Comparison of ENCODE assay signal across 9 cellular contexts in genomic region chr2:176814740-176815367, GRCh38.
DNase-seq lines count a peak whose midpoint lies in the region; ATAC-seq and TF ChIP-seq lines count a peak whose summit lies in the region.
"Had no signal": no experiment of that assay in that cellular context is flagged by ENCODE, and none has a peak within 500 bp of the region (broad histone marks: within the 10 kb centered on the region; RNA-seq: fewer than 3 reads in every experiment).

No MANE protein-coding gene starts in this region.

- H3K79me2 ChIP-seq in GM23248 (ENCODE audit: insufficient read depth): no peaks in the 10 kb centered on the region

- H3K4me3 ChIP-seq in GM23248 (no peak overlapping the region), body of pancreas (no peak overlapping the region), lower lobe of right lung (no peak overlapping the region)
- H3K4me3 ChIP-seq: BLaER1 treated with 17β-estradiol and CSF1 and Interleukin-3, amounts not matched to agents 10 nM and 100 nM had no signal

- TF ChIP-seq POLR2A in body of pancreas (IDR thresholded peaks at IDR 0.05): no peak

- H3K9me3 ChIP-seq in GM23248 (ENCODE audit: low read depth) (no peaks in the 10 kb centered on the region), body of pancreas (no peaks in the 10 kb centered on the region), lower lobe of right lung (no peaks in the 10 kb centered on the region)
- H3K9me3 ChIP-seq: BLaER1 treated with 17β-estradiol and CSF1 and Interleukin-3, amounts not matched to agents 10 nM and 100 nM had no signal

- H3K9me2 ChIP-seq in GM23248 (ENCODE audit: insufficient read depth): no peaks in the 10 kb centered on the region

- intact Hi-C loops in body of pancreas (cut with DNase I): loop anchor here (10.0 kb wide), 1 partner anchor 690 kb away; the partner anchor contains the start of genes HOXD8 and HOXD9
- intact Hi-C loops in lower lobe of right lung (cut with DNase I): no loop called here

- no peaks in the 10 kb centered on the region for H4K20me1 ChIP-seq in GM23248 (ENCODE audit: insufficient read depth)
- H4K20me1 ChIP-seq: BLaER1 treated with 17β-estradiol and CSF1 and Interleukin-3, amounts not matched to agents 10 nM and 100 nM had no signal

- H2AFZ ChIP-seq in GM23248: no peak overlapping the region

- ATAC-seq in body of pancreas (peak; percentile 35), lower lobe of right lung (peak; percentile 55 to 73), HG03025 (IDR thresholded peaks at IDR 0.05; ENCODE audit: low FRiP score, unreplicated experiment) (no peak)

- 2 to 4% methylated on average over 2 of the region's 2 CpGs for WGBS in GM23248 (ENCODE audit: low coverage in 1 of 2, low lambda C conversion rate in 2 of 2, missing lambda C conversion rate in 2 of 2), 2 experiments
- 0 to 1% methylated on average over 2 of the region's 2 CpGs for WGBS in body of pancreas, 2 donors

- no peaks in the 10 kb centered on the region for H3F3A ChIP-seq in GM23248 (ENCODE audit: insufficient read depth)

- TF ChIP-seq CTCF in body of pancreas (IDR thresholded peaks at IDR 0.05) (peak; percentile 46 to 69 (median 60)), lower lobe of right lung (IDR thresholded peaks at IDR 0.05) (peak; percentile 62)

- H3K4me2 ChIP-seq in GM23248 (ENCODE audit: unreplicated experiment): no peak overlapping the region
- H3K4me2 ChIP-seq: BLaER1 treated with 17β-estradiol and CSF1 and Interleukin-3, amounts not matched to agents 10 nM and 100 nM had no signal

- DNase-seq in NCI-H1417 (lab: John Stamatoyannopoulos, UW) (peak in 2 of 3 experiments; percentile 26 to 63), NCI-H1417 treated with DMSO at 0.1 percent for 48 hours (lab: John Stamatoyannopoulos, UW) (no peak), GM23248 (peak; percentile 65), NCI-H2196 treated with DMSO at 0.1 percent for 48 hours (lab: John Stamatoyannopoulos, UW; ENCODE audit: unreplicated experiment) (peak; percentile 57), body of pancreas (no peak), lower lobe of right lung (no peak)
- no peak for DNase-seq in activated CD4-positive, CD25-positive, alpha-beta regulatory T cell (lab: John Stamatoyannopoulos, UW)

- in situ Hi-C loops in GM23248 (cut with MboI): loop anchor here (10.0 kb wide), 1 partner anchor 160 kb away; no protein-coding TSS in a partner anchor

- H3K4me1 ChIP-seq in GM23248 (ENCODE audit: insufficient read depth) (0 out of 2 replicates have a peak, but pooled peaks cover 4% of the 10 kb centered on the region), body of pancreas (no peaks in the 10 kb centered on the region), lower lobe of right lung (peaks cover 8% of the 10 kb centered on the region)
- H3K4me1 ChIP-seq: BLaER1 treated with 17β-estradiol and CSF1 and Interleukin-3, amounts not matched to agents 10 nM and 100 nM had no signal

- H3K36me3 ChIP-seq in GM23248 (ENCODE audit: low read depth) (no peaks in the 10 kb centered on the region), body of pancreas (replicated peaks in 1 of 2; ENCODE audit: insufficient read depth in 1 of 2, low read depth in 2 of 2) (no peaks in the 10 kb centered on the region), lower lobe of right lung (no peaks in the 10 kb centered on the region)
- H3K36me3 ChIP-seq: BLaER1 treated with 17β-estradiol and CSF1 and Interleukin-3, amounts not matched to agents 10 nM and 100 nM had no signal

- H3K27me3 ChIP-seq in GM23248 (replicated peaks; ENCODE audit: insufficient read depth) (no peaks in the 10 kb centered on the region), body of pancreas (no peaks in the 10 kb centered on the region), lower lobe of right lung (ENCODE audit: low read depth) (no peaks in the 10 kb centered on the region)
- H3K27me3 ChIP-seq: BLaER1 treated with 17β-estradiol and CSF1 and Interleukin-3, amounts not matched to agents 10 nM and 100 nM had no signal

- no peak overlapping the region for H3K9ac ChIP-seq in GM23248
- H3K9ac ChIP-seq: BLaER1 treated with 17β-estradiol and CSF1 and Interleukin-3, amounts not matched to agents 10 nM and 100 nM had no signal

- H3K27ac ChIP-seq in GM23248: no peak overlapping the region
- no peak overlapping the region for H3K27ac ChIP-seq in body of pancreas
- H3K27ac ChIP-seq in lower lobe of right lung: no peak overlapping the region
- H3K27ac ChIP-seq: BLaER1 treated with 17β-estradiol and CSF1 and Interleukin-3, amounts not matched to agents 10 nM and 100 nM had no signal

Comparison
In these comparisons a context has a peak if more than half of its experiments do, and no peak if none do; other contexts are left out.
1. DNase-seq: peak in NCI-H1417 (2 of 3), GM23248 (single experiment) and NCI-H2196 treated with DMSO at 0.1 percent for 48 hours (single experiment); none in NCI-H1417 treated with DMSO at 0.1 percent for 48 hours (single experiment), body of pancreas (0 of 4), lower lobe of right lung (single experiment) and activated CD4-positive, CD25-positive, alpha-beta regulatory T cell (0 of 4).